ENCODE assay signal across 19 cellular contexts in the genomic region with DNA sequence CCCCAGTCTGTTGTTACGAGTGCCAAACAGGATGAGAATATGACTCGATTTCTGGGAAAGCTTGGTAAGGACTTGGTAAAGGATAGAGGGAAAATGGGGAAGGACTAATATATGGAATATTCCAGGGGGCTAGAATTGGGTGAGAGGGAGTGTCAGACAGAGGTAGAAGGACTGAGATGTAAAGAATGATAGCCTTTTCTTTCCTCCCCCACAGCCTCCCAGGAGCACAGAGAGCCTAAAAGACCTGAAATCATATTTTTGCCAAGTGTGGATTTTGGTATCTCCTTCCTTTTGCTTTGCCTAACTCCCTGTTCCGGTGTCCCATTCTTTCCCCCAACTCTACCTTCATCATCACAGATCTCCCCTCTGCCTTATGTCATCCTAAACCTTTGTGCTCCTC. TPM values are rescaled to one million over a fixed set of nuclear protein-coding genes. Genes with fewer than 3 reads are reported as not detected.
"Had no signal": no experiment of that assay in that cellular context is flagged by ENCODE, and none has a peak within 500 bp of the region (broad histone marks: within the 10 kb centered on the region; RNA-seq: fewer than 3 reads in every experiment).

No MANE protein-coding gene starts in this region.

- ATAC-seq: activated naive CD8-positive, alpha-beta T cell treated with anti-CD3 and anti-CD28 coated beads, Interleukin-2, amount 50 U/mL, for 24 hours; effector memory CD8-positive, alpha-beta T cell; naive thymus-derived CD8-positive, alpha-beta T cell; psoas muscle; sciatic nerve; SK-N-SH treated with all-trans-retinoic acid at 6 μM for 48 hours had no signal

- H3K9me3 Mint-ChIP-seq: activated naive CD4-positive, alpha-beta T cell treated with anti-CD3 and anti-CD28 coated beads for 36 hours; activated naive CD8-positive, alpha-beta T cell treated with anti-CD3 and anti-CD28 coated beads, Interleukin-2, amount 50 U/mL, for 24 hours; dendritic cell treated with granulocyte-macrophage colony-stimulating factor and Interleukin-4, amounts not matched to agents 40 ng/mL and 50 ng/mL, for 4 days; effector memory CD8-positive, alpha-beta T cell; naive thymus-derived CD8-positive, alpha-beta T cell; stimulated activated naive CD8-positive, alpha-beta T cell treated with anti-CD3 and anti-CD28 coated beads, Interleukin-15, Interleukin-2, amounts not matched to agents 100 ng/mL and 50 ng/mL, for 24 hours had no signal

- DNase-seq: activated CD4-positive, alpha-beta T cell treated with anti-CD3 and anti-CD28 coated beads, Interleukin-2, amount 50 U/mL, for 48 hours; activated naive CD4-positive, alpha-beta T cell treated with anti-CD3 and anti-CD28 coated beads for 36 hours; activated naive CD8-positive, alpha-beta T cell treated with anti-CD3 and anti-CD28 coated beads, Interleukin-2, amount 50 U/mL, for 24 hours; cerebellar nuclear complex; effector memory CD8-positive, alpha-beta T cell; foreskin melanocyte; left ventricle myocardium inferior; naive thymus-derived CD8-positive, alpha-beta T cell; psoas muscle; upper lobe of left lung; WERI-Rb-1 had no signal

- H3K4me3 Mint-ChIP-seq: activated naive CD4-positive, alpha-beta T cell treated with anti-CD3 and anti-CD28 coated beads for 36 hours; activated naive CD8-positive, alpha-beta T cell treated with anti-CD3 and anti-CD28 coated beads, Interleukin-2, amount 50 U/mL, for 24 hours; dendritic cell treated with granulocyte-macrophage colony-stimulating factor and Interleukin-4, amounts not matched to agents 40 ng/mL and 50 ng/mL, for 4 days; effector memory CD8-positive, alpha-beta T cell; stimulated activated naive CD8-positive, alpha-beta T cell treated with anti-CD3 and anti-CD28 coated beads, Interleukin-15, Interleukin-2, amounts not matched to agents 100 ng/mL and 50 ng/mL, for 24 hours had no signal

- H3K27ac Mint-ChIP-seq: activated naive CD4-positive, alpha-beta T cell treated with anti-CD3 and anti-CD28 coated beads for 36 hours; activated naive CD8-positive, alpha-beta T cell treated with anti-CD3 and anti-CD28 coated beads, Interleukin-2, amount 50 U/mL, for 24 hours; dendritic cell treated with granulocyte-macrophage colony-stimulating factor and Interleukin-4, amounts not matched to agents 40 ng/mL and 50 ng/mL, for 4 days; effector memory CD8-positive, alpha-beta T cell; stimulated activated naive CD8-positive, alpha-beta T cell treated with anti-CD3 and anti-CD28 coated beads, Interleukin-15, Interleukin-2, amounts not matched to agents 100 ng/mL and 50 ng/mL, for 24 hours had no signal

- H3K27me3 Mint-ChIP-seq: dendritic cell treated with granulocyte-macrophage colony-stimulating factor and Interleukin-4, amounts not matched to agents 40 ng/mL and 50 ng/mL, for 4 days; effector memory CD8-positive, alpha-beta T cell; naive thymus-derived CD8-positive, alpha-beta T cell; stimulated activated naive CD8-positive, alpha-beta T cell treated with anti-CD3 and anti-CD28 coated beads, Interleukin-15, Interleukin-2, amounts not matched to agents 100 ng/mL and 50 ng/mL, for 24 hours had no signal

RNA-seq across cellular contexts. Expression of gene SAPCD1, which starts 19.6 kb away (rescaled TPM):
- total RNA-seq: ascending aorta, left ventricle myocardium inferior had no signal

RNA-seq across cellular contexts. Expression of gene MPIG6B, which starts 19.7 kb away (rescaled TPM):
- total RNA-seq: ascending aorta; osteocyte; T-helper 1 cell treated with Interleukin-12 subunit alpha and Interleukin-12 subunit beta and Interleukin-4 antibody, amounts not matched to agents 30 ng/mL and 1 ng/mL, for 36 hours; temporal lobe had no signal
